8 cellular contexts compared by ENCODE assay signal in the genomic region with DNA sequence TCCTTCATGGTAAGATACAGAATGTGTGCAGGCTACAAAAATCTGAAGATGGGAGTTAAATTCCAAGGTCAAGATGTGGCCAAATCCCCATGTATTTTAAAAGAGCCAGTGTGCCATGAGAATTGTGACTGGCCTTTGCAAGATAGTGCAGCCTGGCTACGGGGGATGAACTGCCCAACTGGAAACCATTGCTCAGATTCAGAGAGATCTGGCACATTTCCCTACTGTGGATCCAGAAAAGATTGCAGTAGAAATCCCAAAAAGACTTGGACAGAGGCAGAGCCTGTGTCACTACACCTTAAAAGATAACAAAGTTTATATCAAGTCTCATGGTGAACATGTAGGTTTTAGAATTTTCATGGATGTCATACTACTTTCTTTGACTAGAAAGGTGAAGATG.
"Had no signal": no experiment of that assay in that cellular context is flagged by ENCODE, and none has a peak within 500 bp of the region (broad histone marks: within the 10 kb centered on the region; RNA-seq: fewer than 3 reads in every experiment).

No MANE protein-coding gene starts in this region.

- H3K27ac ChIP-seq: HL-60, KMS-11 had no signal

- H3K4me3 ChIP-seq: GM23338 had no signal

- ATAC-seq: GM23338, HepG2 had no signal

- DNase-seq: H9, HCEC 1CT, Karpas-422, KBM-7 had no signal
